Comparison of ENCODE assay signal across 19 cellular contexts in the genomic region with DNA sequence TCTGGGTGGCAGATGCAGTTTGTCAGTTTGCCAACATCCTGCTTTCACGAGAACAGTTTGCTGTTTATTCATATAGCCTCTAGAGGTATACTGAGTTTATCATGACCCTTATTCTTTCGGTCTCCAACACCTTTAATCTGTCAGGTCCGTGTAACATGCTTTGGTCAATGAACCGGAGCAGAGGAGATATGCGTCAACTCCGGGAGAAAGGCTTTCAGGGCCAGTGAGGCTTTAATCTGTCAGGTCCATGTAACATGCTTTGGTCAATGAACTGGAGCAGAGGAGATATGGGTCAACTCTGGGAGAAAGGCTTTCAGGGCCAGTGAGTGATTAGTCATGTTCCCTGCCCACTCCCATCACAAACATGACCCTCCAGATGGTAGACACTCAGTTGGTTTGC. TPM values are rescaled to one million over a fixed set of nuclear protein-coding genes. Genes with fewer than 3 reads are reported as not detected.
DNase-seq lines count a peak whose midpoint lies in the region; ATAC-seq, FAIRE-seq and TF ChIP-seq lines count a peak whose summit lies in the region.
"Had no signal": no experiment of that assay in that cellular context is flagged by ENCODE, and none has a peak within 500 bp of the region (broad histone marks: within the 10 kb centered on the region; RNA-seq: fewer than 3 reads in every experiment).

No MANE protein-coding gene starts in this region.

- H2BK5ac ChIP-seq in H1 (ENCODE audit: low read depth, low read length) = no peak overlapping the region

- no peak for DNase-seq in HepG2 (ENCODE audit: low spot score)
- DNase-seq in right lobe of liver = no peak
- DNase-seq in H1 (ENCODE audit: low read depth in 1 of 2, low spot score in 2 of 2) = no peak
- peak; percentile 71 for DNase-seq in kidney tubule cell (ENCODE audit: low spot score)
- no peak for DNase-seq in OCI-M2 (lab: John Stamatoyannopoulos, UW; ENCODE audit: unreplicated experiment)
- no peak for DNase-seq in adrenal gland
- no peak for DNase-seq in left cardiac atrium
- DNase-seq: Calu3; CD4-positive, alpha-beta memory T cell; DMS79 treated with DMSO at 0.1 percent for 48 hours; H7; HFFc6 had no signal

- H3K36me3 ChIP-seq in HepG2 (replicated peaks in 1 of 2; ENCODE audit: control insufficient read depth in 1 of 2, insufficient read depth in 2 of 2, low read length in 2 of 2) (no peaks in the 10 kb centered on the region), right lobe of liver (no peaks in the 10 kb centered on the region), H1 (ENCODE audit: control insufficient read depth in 2 of 4, insufficient read depth in 4 of 4, low read length in 3 of 4) (no peaks in the 10 kb centered on the region), adrenal gland (replicated peaks in 1 of 2) (no peaks in the 10 kb centered on the region)
- H3K36me3 ChIP-seq: BLaER1 had no signal

- no peak overlapping the region for H2BK120ac ChIP-seq in H1 (replicated peaks; ENCODE audit: low read depth, low read length)

- 22% methylated on average over 6 of the region's 6 CpGs for WGBS in HepG2 (ENCODE audit: low lambda C conversion rate)
- 77% methylated on average over 4 of the region's 6 CpGs for WGBS in right lobe of liver (ENCODE audit: insufficient coverage, low coverage, low lambda C conversion rate, missing lambda C conversion rate)
- WGBS in H1 (ENCODE audit: extremely low coverage in 1 of 2, insufficient coverage in 1 of 2, insufficient read length in 1 of 2, insufficient replicate concordance in 2 of 2, low coverage in 1 of 2, low lambda C conversion rate in 2 of 2, missing lambda C conversion rate in 1 of 2), 2 experiments = 94% methylated on average over 6 of the region's 6 CpGs; no CpG with 5 or more reads in 1 of the 2 experiments
- 74 to 92% (median 79%) methylated on average over 6 of the region's 6 CpGs for WGBS in adrenal gland, 4 donors

- H3K27me3 ChIP-seq in HepG2 (ENCODE audit: control insufficient read depth in 1 of 2, insufficient read depth in 2 of 2, low read length in 2 of 2) (peaks cover 4 to 35% of the 10 kb centered on the region in 2 experiments; a peak in 4 of 5 replicates), right lobe of liver (no peaks in the 10 kb centered on the region), H1 (replicated peaks in 1 of 4; ENCODE audit: control insufficient read depth in 3 of 4, extremely low read depth in 1 of 4, insufficient read depth in 3 of 4, low read length in 3 of 4) (no peaks in the 10 kb centered on the region), adrenal gland (no peaks in the 10 kb centered on the region)
- H3K27me3 ChIP-seq: BLaER1 had no signal

- no peak overlapping the region for H3K9ac ChIP-seq in HepG2 (ENCODE audit: insufficient read depth, low read depth, low read length)
- no peak overlapping the region for H3K9ac ChIP-seq in H1 (replicated peaks in 1 of 4; ENCODE audit: extremely low read depth in 1 of 4, low read depth in 3 of 4, low read length in 3 of 4)
- H3K9ac ChIP-seq: BLaER1 had no signal

- POLR2A ChIA-PET in HepG2 (lab: Yijun Ruan, JAX) = no interaction called here
- POLR2A ChIA-PET in H1 (lab: Charles Lee; ENCODE audit: partially characterized antibody) = no interaction called here

- no peak overlapping the region for H3K4me2 ChIP-seq in HepG2 (ENCODE audit: low read depth, low read length)
- no peak overlapping the region for H3K4me2 ChIP-seq in H1 (ENCODE audit: insufficient read depth in 1 of 2, low read depth in 2 of 2, low read length in 2 of 2)
- H3K4me2 ChIP-seq: A549, BLaER1, GM23338 had no signal

- H2AK5ac ChIP-seq in H1 (ENCODE audit: low read depth, low read length) = no peak overlapping the region

- no peak overlapping the region for H3K27ac ChIP-seq in HepG2 (ENCODE audit: extremely low read length, insufficient read depth, low read length)
- no peak overlapping the region for H3K27ac ChIP-seq in right lobe of liver
- H3K27ac ChIP-seq in H1 (ENCODE audit: low read depth, low read length) = no peak overlapping the region
- no peak overlapping the region for H3K27ac ChIP-seq in adrenal gland
- H3K27ac ChIP-seq: 22Rv1, A549, BLaER1 had no signal

- no peak overlapping the region for H2BK15ac ChIP-seq in H1 (ENCODE audit: low read length)

- H3K9me3 ChIP-seq in HepG2 (ENCODE audit: low read length) (no peaks in the 10 kb centered on the region), right lobe of liver (no peaks in the 10 kb centered on the region), H1 (ENCODE audit: insufficient read depth in 2 of 2, low read depth in 1 of 2, low read length in 1 of 2) (no peaks in the 10 kb centered on the region; a peak in 1 of 4 replicates), adrenal gland (replicated peaks in 1 of 3) (no peaks in the 10 kb centered on the region)
- H3K9me3 ChIP-seq: A549 had no signal

- in situ Hi-C loops in HepG2 (cut with HindIII; ENCODE audit: extremely low pct_ligation_motif_present, low pct_unique_long_range_greater_than_20kb) = no loop called here

- H4K20me1 ChIP-seq in HepG2 (ENCODE audit: insufficient read depth, low read length) (no peaks in the 10 kb centered on the region), H1 (replicated peaks in 1 of 2; ENCODE audit: control insufficient read depth in 1 of 2, insufficient read depth in 2 of 2, low read length in 2 of 2) (no peaks in the 10 kb centered on the region)
- H4K20me1 ChIP-seq: BLaER1 had no signal

- TF ChIP-seq EP300 in HepG2 (IDR thresholded peaks at IDR 0.05; ENCODE audit: low read depth in 2 of 2, low read length in 2 of 2) (no peak), HepG2 (CRISPR knock-in tag; IDR thresholded peaks at IDR 0.05; ENCODE audit: borderline replicate concordance) (no peak), H1 (IDR thresholded peaks at IDR 0.05; ENCODE audit: borderline replicate concordance in 1 of 2, low read depth in 2 of 2, low read length in 2 of 2) (no peak)

- no peaks in the 10 kb centered on the region for H3K79me1 ChIP-seq in H1 (ENCODE audit: low read depth, low read length)

- H2BK20ac ChIP-seq in H1 (ENCODE audit: low read length) = no peak overlapping the region

- no peaks in the 10 kb centered on the region for H3K23me2 ChIP-seq in H1 (ENCODE audit: low read depth, low read length)

- H3K4me3 ChIP-seq in HepG2 (replicated peaks in 1 of 3; ENCODE audit: insufficient read depth in 1 of 3, low read depth in 2 of 3, low read length in 3 of 3) (no peak overlapping the region), right lobe of liver (no peak overlapping the region), H1 (ENCODE audit: extremely low read depth in 1 of 4, insufficient read depth in 2 of 4, low read depth in 3 of 4, low read length in 4 of 4) (no peak overlapping the region), adrenal gland (no peak overlapping the region)
- H3K4me3 ChIP-seq: A549, BLaER1, GM12878, GM23338 had no signal

- H2BK12ac ChIP-seq in H1 (ENCODE audit: low read depth, low read length) = no peak overlapping the region

- BruUV-seq in HepG2 (replicated peaks; lab: Mats Ljungman, UMichigan) = no TSS peak

- TF ChIP-seq RAD21 in HepG2 (CRISPR knock-in tag; IDR thresholded peaks at IDR 0.05) (no peak), H1 (IDR thresholded peaks at IDR 0.05 in 1 of 2, conservative IDR thresholded peaks at IDR 0.05 in 1 of 2; ENCODE audit: low read depth in 2 of 2, low read length in 2 of 2) (no peak)

- no peak overlapping the region for H4K5ac ChIP-seq in H1 (ENCODE audit: insufficient read length, low read depth, low read length)

- TF ChIP-seq POLR2A in HepG2 (IDR thresholded peaks at IDR 0.05; ENCODE audit: insufficient read depth in 1 of 2, low read depth in 2 of 2, low read length in 2 of 2) (no peak), right lobe of liver (IDR thresholded peaks at IDR 0.05) (no peak), H1 (IDR thresholded peaks at IDR 0.05; ENCODE audit: control extremely low read depth in 1 of 2, low read depth in 2 of 2, low read length in 2 of 2) (no peak), adrenal gland (IDR thresholded peaks at IDR 0.05) (no peak)

- TF ChIP-seq CTCF in HepG2 (CRISPR knock-in tag; IDR thresholded peaks at IDR 0.05) = no peak
- TF ChIP-seq CTCF in right lobe of liver (IDR thresholded peaks at IDR 0.05) = no peak
- no peak for TF ChIP-seq CTCF in H1 (IDR thresholded peaks at IDR 0.05; ENCODE audit: control extremely low read depth in 1 of 3, insufficient read depth in 1 of 3, low read depth in 1 of 3, low read length in 3 of 3)
- TF ChIP-seq CTCF in adrenal gland (IDR thresholded peaks at IDR 0.05) = no peak

- H2AFZ ChIP-seq in HepG2 (ENCODE audit: low read length) (no peak overlapping the region), H1 (ENCODE audit: low read length) (peak overlapping the region; percentile 17; the same call in 1 of the 2 replicates)
- H2AFZ ChIP-seq: GM23338 had no signal

- FAIRE-seq in HepG2 (lab: Jason Lieb, UNC) = no peak
- no peak for FAIRE-seq in H1 (lab: Jason Lieb, UNC)
- FAIRE-seq: A549, GM12878 had no signal

- no peak overlapping the region for H3K14ac ChIP-seq in H1 (ENCODE audit: insufficient read length)

- H3K4me1 ChIP-seq in HepG2 (ENCODE audit: insufficient read depth, low read length) = peaks cover 9% of the 10 kb centered on the region; the same call in 1 of the 2 replicates
- H3K4me1 ChIP-seq in right lobe of liver = no peaks in the 10 kb centered on the region
- H3K4me1 ChIP-seq in H1 (replicated peaks in 1 of 4; ENCODE audit: control insufficient read depth in 3 of 4, insufficient read depth in 4 of 4, low read length in 3 of 4) = no peaks in the 10 kb centered on the region
- no peaks in the 10 kb centered on the region for H3K4me1 ChIP-seq in adrenal gland (replicated peaks in 1 of 2)
- H3K4me1 ChIP-seq: A549 had no signal

- ATAC-seq in HepG2 (peak; percentile 31; the same call in 1 of the 3 replicates), right lobe of liver (no peak), HG03039 (IDR thresholded peaks at IDR 0.05; ENCODE audit: unreplicated experiment) (no peak), left cardiac atrium (no peak)
- ATAC-seq: A549, GM12878, GM23338, HCT116 had no signal

- no peak overlapping the region for H4K8ac ChIP-seq in H1 (ENCODE audit: extremely low read depth, insufficient read depth, low read length)

- no peak overlapping the region for H3K18ac ChIP-seq in H1 (ENCODE audit: extremely low read depth, low read length)

- CTCF ChIA-PET in HepG2 (lab: Yijun Ruan, JAX; ENCODE audit: low intra/inter-chr PET ratio, low total read pairs) = no interaction called here
- CTCF ChIA-PET in H1 (lab: Charles Lee; ENCODE audit: partially characterized antibody) = no interaction called here

- intact Hi-C loops in HepG2 (cut with micrococcal nuclease; ENCODE audit: unreplicated experiment) (no loop called here), right lobe of liver (cut with DNase I) (no loop called here), adrenal gland (cut with DNase I) (no loop called here), left cardiac atrium (cut with DNase I) (no loop called here)

- no peak overlapping the region for H3K56ac ChIP-seq in H1 (replicated peaks; ENCODE audit: insufficient read length, low read depth, low read length)

- no peak overlapping the region for H4K91ac ChIP-seq in H1 (replicated peaks; ENCODE audit: insufficient read length, low read length)

- H3K79me2 ChIP-seq in HepG2 (ENCODE audit: insufficient read depth, low read length) = no peaks in the 10 kb centered on the region
- no peaks in the 10 kb centered on the region for H3K79me2 ChIP-seq in H1 (ENCODE audit: control insufficient read depth in 1 of 2, insufficient read depth in 2 of 2, low read length in 2 of 2)

- H3K4ac ChIP-seq in H1 (replicated peaks; ENCODE audit: insufficient read length, low read depth, low read length) = no peak overlapping the region

- no peak overlapping the region for H3K23ac ChIP-seq in H1 (ENCODE audit: insufficient read length)

RNA-seq across cellular contexts. Expression of gene GPD1L, which starts 16.9 kb away (rescaled TPM):
- total RNA-seq in HepG2 (2016; rRNA removed; fragmentation: Illumina TruSeq; extraction: Trizol) = 13.7 and 20.1 TPM in 2 replicates
- 1.3 and 3.3 TPM in 2 replicates for total RNA-seq in HepG2 (2016; cell fraction: cytosol; rRNA removed; fragmentation: Illumina TruSeq; extraction: Trizol; ENCODE audit: low read depth)
- total RNA-seq in HepG2 (2016; cell fraction: insoluble cytoplasmic fraction; rRNA removed; fragmentation: Illumina TruSeq; extraction: Trizol) = 13.6 and 21.2 TPM in 2 replicates
- 5.5 and 5.8 TPM in 2 replicates for total RNA-seq in HepG2 (2016; cell fraction: membrane; rRNA removed; fragmentation: Illumina TruSeq; extraction: Trizol)
- 8.4 and 8.6 TPM in 2 replicates for total RNA-seq in HepG2 (2016; cell fraction: nucleus; rRNA removed; fragmentation: Illumina TruSeq; extraction: Trizol)
- polyA plus RNA-seq in HepG2 (2011; rRNA removed) = 4.0 and 4.9 TPM in 2 replicates
- 2.8 and 4.0 TPM in 2 replicates for polyA plus RNA-seq in HepG2 (2011; cell fraction: cytosol; rRNA removed)
- polyA plus RNA-seq in HepG2 (2011; cell fraction: nucleus; rRNA removed) = 2.0 and 3.7 TPM in 2 replicates
- polyA plus RNA-seq in HepG2 (2012) = 4.3 and 6.1 TPM in 2 replicates
- 0.65 and 0.78 TPM in 2 replicates for polyA plus RNA-seq in HepG2 (2016; cell fraction: cytosol; fragmentation: Illumina TruSeq; extraction: Trizol; ENCODE audit: low read depth)
- polyA plus RNA-seq in HepG2 (2016; cell fraction: insoluble cytoplasmic fraction; fragmentation: Illumina TruSeq; extraction: Trizol; ENCODE audit: low read depth) = 15.6 and 16.7 TPM in 2 replicates
- 2.3 and 2.4 TPM in 2 replicates for polyA plus RNA-seq in HepG2 (2016; cell fraction: membrane; fragmentation: Illumina TruSeq; extraction: Trizol; ENCODE audit: low read depth)
- 7.8 and 8.2 TPM in 2 replicates for polyA plus RNA-seq in HepG2 (2016; cell fraction: nucleus; fragmentation: Illumina TruSeq; extraction: Trizol; ENCODE audit: insufficient read depth, low read depth)
- 4.9 and 19.8 TPM in 2 replicates for polyA minus RNA-seq in HepG2 (2011; rRNA and poly(A)+ RNA removed; ENCODE audit: low replicate concordance)
- polyA minus RNA-seq in HepG2 (2011; cell fraction: cytosol; rRNA and poly(A)+ RNA removed) = 3.4 and 3.9 TPM in 2 replicates
- polyA minus RNA-seq in HepG2 (2011; cell fraction: nucleus; rRNA and poly(A)+ RNA removed) = 2.7 and 4.0 TPM in 2 replicates
- 1 to 10 TPM; 1.5 to 3.3 (median 2.6) TPM for total RNA-seq in right lobe of liver
- 7.9 and 8.4 TPM in 2 replicates for total RNA-seq in H1 (2021; fragmentation: NEBNext Ultra II Directional; extraction: Animal tissue kit (Norgen Biotek cat#: 25700))
- 1.8 and 2.4 TPM in 2 replicates for polyA plus RNA-seq in H1 (2011; rRNA removed)
- polyA plus RNA-seq in H1 (2011; cell fraction: cytosol; rRNA removed) = 3.1 TPM
- polyA plus RNA-seq in H1 (2011; cell fraction: nucleus; rRNA removed) = 2.6 TPM
- polyA plus RNA-seq in H1 (2012, experiment 1 of 2) = 2.7 to 4.9 TPM (median 4.1 TPM) in 4 replicates
- polyA plus RNA-seq in H1 (2012, experiment 2 of 2) = 0.60 TPM
- polyA plus RNA-seq in H1 (2013, experiment 1 of 2) = 3.0 TPM
- 3.2 TPM for polyA plus RNA-seq in H1 (2013, experiment 2 of 2)
- 4.1 and 4.3 TPM in 2 replicates for polyA minus RNA-seq in H1 (2011; rRNA and poly(A)+ RNA removed)
- polyA minus RNA-seq in H1 (2011; cell fraction: cytosol; rRNA and poly(A)+ RNA removed) = 6.3 TPM
- polyA minus RNA-seq in H1 (2011; cell fraction: nucleus; rRNA and poly(A)+ RNA removed) = 1.5 TPM
- 100 to 1,000 TPM in 1 of 8 donors, 10 to 100 TPM in 7; 55.3 to 108 (median 79.1) TPM for total RNA-seq in adrenal gland
- polyA plus RNA-seq in adrenal gland = 100 to 1,000 TPM in 1 of 3 donors, 10 to 100 TPM in 2; 19.7 to 116 (median 24.6) TPM
- total RNA-seq in left cardiac atrium = 100 to 1,000 TPM; 177 to 253 TPM
